5 cellular contexts compared by ENCODE assay signal in the genomic region with DNA sequence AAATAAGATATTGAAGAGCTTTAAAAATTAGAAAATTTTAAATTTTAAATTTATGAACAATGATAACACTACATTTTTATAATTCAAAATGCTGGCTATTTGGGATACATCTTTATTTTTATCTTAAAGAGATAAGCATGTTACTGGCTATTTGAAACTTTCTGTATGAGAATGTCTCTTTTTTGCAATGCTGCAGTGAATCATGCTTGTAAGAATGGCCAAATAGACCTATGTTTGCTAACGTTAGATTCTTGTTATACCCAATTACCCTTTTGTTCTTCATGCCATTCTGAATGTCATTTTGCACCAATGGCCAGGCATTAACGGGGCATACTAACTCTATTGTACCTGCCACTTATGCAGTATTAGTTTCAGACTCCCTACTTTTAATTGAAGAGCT.
"Had no signal": no experiment of that assay in that cellular context is flagged by ENCODE, and none has a peak within 500 bp of the region (broad histone marks: within the 10 kb centered on the region; RNA-seq: fewer than 3 reads in every experiment).

No MANE protein-coding gene starts in this region.

- DNase-seq: GM23248, GOT3, H7, HFFc6, KBM-7 had no signal
